8 cellular contexts compared by ENCODE assay signal in the genomic region with DNA sequence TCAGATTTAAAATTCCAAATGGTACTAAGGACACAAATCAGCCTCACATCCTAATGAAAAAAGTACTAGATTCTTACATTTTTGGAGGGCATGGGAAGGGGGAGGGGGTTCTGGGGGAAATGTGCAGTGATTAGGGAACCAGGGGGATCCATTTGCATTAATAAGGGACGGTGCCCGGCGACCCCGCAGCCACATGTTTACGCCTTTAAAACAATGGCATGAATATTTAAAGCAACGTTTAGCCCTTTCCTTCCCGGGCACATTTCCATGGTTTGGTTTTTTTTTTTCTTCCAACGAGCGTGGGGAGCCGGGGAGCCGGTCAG. TPM values are rescaled to one million over a fixed set of nuclear protein-coding genes. Genes with fewer than 3 reads are reported as not detected.
A peak's percentile ranks its signal among the peaks of the same experiment; 100 is the strongest.
DNase-seq lines count a peak whose midpoint lies in the region; ATAC-seq, FAIRE-seq and TF ChIP-seq lines count a peak whose summit lies in the region.

No MANE protein-coding gene starts in this region.

- H3K79me2 ChIP-seq in MM.1S (ENCODE audit: low read length), result peaks cover 49% of the 10 kb centered on the region
- peaks cover 53% of the 10 kb centered on the region for H3K79me2 ChIP-seq in neural progenitor cell (ENCODE audit: low read depth)

- H3K9me3 ChIP-seq in CD4-positive, alpha-beta memory T cell (ENCODE audit: control insufficient read depth in 1 of 2, low read length in 2 of 2), result no peaks in the 10 kb centered on the region
- H3K9me3 ChIP-seq in MM.1S (replicated peaks; ENCODE audit: insufficient read depth, low read length), result no peaks in the 10 kb centered on the region
- no peaks in the 10 kb centered on the region for H3K9me3 ChIP-seq in neural progenitor cell (ENCODE audit: low read depth)

- CTCF ChIA-PET in CD4-positive, alpha-beta memory T cell (lab: Charles Lee; ENCODE audit: partially characterized antibody), result no interaction called here

- peak overlapping the region; percentile 93 for H3K4me2 ChIP-seq in MM.1S (ENCODE audit: low read depth, low read length)
- H3K4me2 ChIP-seq in neural progenitor cell, result peak overlapping the region; percentile 99

- no peaks in the 10 kb centered on the region for H3K9me2 ChIP-seq in MM.1S (replicated peaks; ENCODE audit: insufficient read depth, low read length)

- POLR2A ChIA-PET in CD4-positive, alpha-beta memory T cell (lab: Charles Lee; ENCODE audit: partially characterized antibody), result interaction anchor here (1.0 to 6.5 kb wide), 2 partner anchors 44 to 47 kb away, joined by 7 to 110 read pairs; partner anchors contain the start of gene PHYH

- H3K27me3 ChIP-seq in CD4-positive, alpha-beta memory T cell (ENCODE audit: insufficient read depth, low read length), result no peaks in the 10 kb centered on the region
- H3K27me3 ChIP-seq in MM.1S (replicated peaks; ENCODE audit: insufficient read depth, low read length) (no peaks in the 10 kb centered on the region), neural progenitor cell (peaks cover 33% of the 10 kb centered on the region)

- peak overlapping the region; percentile 7 to 50 for H3K4me3 ChIP-seq in CD4-positive, alpha-beta memory T cell (ENCODE audit: low read length in 2 of 2)
- peak overlapping the region; percentile 73 for H3K4me3 ChIP-seq in MM.1S (ENCODE audit: low read length)
- peak overlapping the region; percentile 96 for H3K4me3 ChIP-seq in neural progenitor cell

- peaks cover 0 to 17% of the 10 kb centered on the region in 2 donors for H3K36me3 Mint-ChIP-seq in CD4-positive, alpha-beta memory T cell
- H3K36me3 Mint-ChIP-seq in effector memory CD8-positive, alpha-beta T cell (ENCODE audit: insufficient read depth), result peaks cover 18% of the 10 kb centered on the region
- H3K36me3 Mint-ChIP-seq in neural progenitor cell, result peaks cover 18% of the 10 kb centered on the region

- H3K27me3 Mint-ChIP-seq in CD4-positive, alpha-beta memory T cell, result no peaks in the 10 kb centered on the region
- H3K27me3 Mint-ChIP-seq in effector memory CD8-positive, alpha-beta T cell, result peaks cover 0 to under 1% of the 10 kb centered on the region in 2 donors
- H3K27me3 Mint-ChIP-seq in neural progenitor cell (ENCODE audit: insufficient read depth, low read depth), result peaks cover 17% of the 10 kb centered on the region

- H3K4me1 Mint-ChIP-seq in CD4-positive, alpha-beta memory T cell, result peaks cover 28 to 70% (median 45%) of the 10 kb centered on the region in 4 donors
- H3K4me1 Mint-ChIP-seq in effector memory CD8-positive, alpha-beta T cell (ENCODE audit: low read depth in 2 of 2), result peaks cover 20 to 29% of the 10 kb centered on the region in 2 donors
- H3K4me1 Mint-ChIP-seq in neural progenitor cell, result peaks cover 48% of the 10 kb centered on the region

- ATAC-seq in effector memory CD8-positive, alpha-beta T cell (replicated peaks), result no peak
- ATAC-seq in GM21619 (IDR thresholded peaks at IDR 0.05; ENCODE audit: unreplicated experiment), result no peak

- peak overlapping the region; percentile 80 to 87 (median 84) for H3K4me3 Mint-ChIP-seq in CD4-positive, alpha-beta memory T cell
- peak overlapping the region; percentile 70 to 73 for H3K4me3 Mint-ChIP-seq in effector memory CD8-positive, alpha-beta T cell
- peak overlapping the region; percentile 94 for H3K4me3 Mint-ChIP-seq in neural progenitor cell

- peaks cover 15% of the 10 kb centered on the region for H3F3A ChIP-seq in MM.1S (ENCODE audit: insufficient read depth, low read length)
- H3F3A ChIP-seq in neural progenitor cell (ENCODE audit: low read depth), result peaks cover 52% of the 10 kb centered on the region

- peaks cover 47% of the 10 kb centered on the region for H3K4me1 ChIP-seq in CD4-positive, alpha-beta memory T cell (ENCODE audit: insufficient read depth, low read length)
- H3K4me1 ChIP-seq in MM.1S (ENCODE audit: low read length) (peaks cover 15% of the 10 kb centered on the region), neural progenitor cell (peaks cover 48% of the 10 kb centered on the region)

- TF ChIP-seq CTCF in MM.1S (IDR thresholded peaks at IDR 0.05; ENCODE audit: low read length), result no peak
- TF ChIP-seq CTCF in neural progenitor cell (IDR thresholded peaks at IDR 0.05), result no peak

- peak overlapping the region; percentile 85 to 93 (median 89) for H3K27ac Mint-ChIP-seq in CD4-positive, alpha-beta memory T cell
- H3K27ac Mint-ChIP-seq in effector memory CD8-positive, alpha-beta T cell, result peak overlapping the region; percentile 68 to 87
- peak overlapping the region; percentile 92 for H3K27ac Mint-ChIP-seq in neural progenitor cell

- H3K9ac ChIP-seq in MM.1S (ENCODE audit: low read length) (peak overlapping the region; percentile 94), neural progenitor cell (peak overlapping the region; percentile 99)

- H4K20me1 ChIP-seq in MM.1S (ENCODE audit: insufficient read depth, low read length) (no peaks in the 10 kb centered on the region), neural progenitor cell (ENCODE audit: low read depth) (peaks cover 21% of the 10 kb centered on the region)

- peaks cover 0 to 3% (median 0%) of the 10 kb centered on the region in 8 donors for H3K9me3 Mint-ChIP-seq in CD4-positive, alpha-beta memory T cell
- H3K9me3 Mint-ChIP-seq in effector memory CD8-positive, alpha-beta T cell, result no peaks in the 10 kb centered on the region
- H3K9me3 Mint-ChIP-seq in neural progenitor cell, result no peaks in the 10 kb centered on the region

- intact Hi-C loops in CD4-positive, alpha-beta memory T cell (cut with micrococcal nuclease), result loop anchor here (5.0 kb wide), 2 partner anchors 245 to 1305 kb away; partner anchors contain the start of genes OPTN and UPF2

- peak overlapping the region; percentile 75 for H3K27ac ChIP-seq in CD4-positive, alpha-beta memory T cell (ENCODE audit: low read depth, low read length)
- H3K27ac ChIP-seq in MM.1S (ENCODE audit: low read length), result peak overlapping the region; percentile 65; the same call in 1 of the 2 replicates
- H3K27ac ChIP-seq in neural progenitor cell, result peak overlapping the region; percentile 99

- FAIRE-seq in RCC 7860 (lab: Jason Lieb, UNC), result no peak

- H2AFZ ChIP-seq in MM.1S (ENCODE audit: low read length) (peak overlapping the region; percentile 61), neural progenitor cell (replicated peaks) (no peak overlapping the region)

- no peaks in the 10 kb centered on the region for H3K36me3 ChIP-seq in CD4-positive, alpha-beta memory T cell (ENCODE audit: insufficient read depth, low read length)
- H3K36me3 ChIP-seq in MM.1S (replicated peaks; ENCODE audit: insufficient read depth, low read length) (no peaks in the 10 kb centered on the region), neural progenitor cell (no peaks in the 10 kb centered on the region)

- DNase-seq in CD4-positive, alpha-beta memory T cell, result no peak
- DNase-seq in MM.1S (peak; percentile 21), neural progenitor cell (ENCODE audit: low spot score) (peak; percentile 44), MV-4-11 (lab: John Stamatoyannopoulos, UW) (no peak), islet precursor cell (no peak), RCC 7860 (ENCODE audit: low spot score) (no peak)
- no peak for DNase-seq in effector memory CD8-positive, alpha-beta T cell

RNA-seq across cellular contexts. Expression of gene SEPHS1, which starts 1.2 kb away (rescaled TPM):
- 10 to 100 TPM; 27.2 to 30.6 TPM for total RNA-seq in CD4-positive, alpha-beta memory T cell
- 10 to 100 TPM; 11.3 to 23.1 TPM for polyA plus RNA-seq in CD4-positive, alpha-beta memory T cell
- 94.9 and 95.9 TPM in 2 replicates for total RNA-seq in neural progenitor cell (ENCODE audit: low replicate concordance)

RNA-seq across cellular contexts. Expression of gene PHYH, which starts 47.0 kb away (rescaled TPM):
- total RNA-seq in CD4-positive, alpha-beta memory T cell, result 10 to 100 TPM in 1 of 2 experiments, 1 to 10 TPM in 1; 8.7 to 10.2 TPM
- 10 to 100 TPM; 15.0 to 19.3 TPM for polyA plus RNA-seq in CD4-positive, alpha-beta memory T cell
- 14.6 and 22.2 TPM in 2 replicates for total RNA-seq in neural progenitor cell (ENCODE audit: low replicate concordance)

Comparison
In these comparisons a context has a peak if more than half of its experiments do, and no peak if none do; other contexts are left out.
1. DNase-seq: peak in MM.1S (single experiment) and neural progenitor cell (single experiment); none in CD4-positive, alpha-beta memory T cell (0 of 5), effector memory CD8-positive, alpha-beta T cell (0 of 3), MV-4-11 (single experiment), islet precursor cell (single experiment) and RCC 7860 (single experiment).
2. H3K4me3 ChIP-seq: peak in every context shown above with its lines; median percentile 96 in neural progenitor cell; 73 in MM.1S; 28 in CD4-positive, alpha-beta memory T cell.
3. Peak in every context shown above with its lines, with median percentiles within 50 percentile points of each other: H3K27ac ChIP-seq, H3K27ac Mint-ChIP-seq and H3K4me3 Mint-ChIP-seq.